18 cellular contexts compared by ENCODE assay signal in genomic region chr21:40687625-40688024, GRCh38.
DNase-seq lines count a peak whose midpoint lies in the region; ATAC-seq and TF ChIP-seq lines count a peak whose summit lies in the region.
"Had no signal": no experiment of that assay in that cellular context is flagged by ENCODE, and none has a peak within 500 bp of the region (broad histone marks: within the 10 kb centered on the region; RNA-seq: fewer than 3 reads in every experiment).

No MANE protein-coding gene starts in this region.

- H3K4me3 Mint-ChIP-seq in CD4-positive, alpha-beta T cell, result no peak overlapping the region

- H3K27ac ChIP-seq in ectodermal cell (ENCODE audit: insufficient read depth, low read depth, low read length, poor library complexity, severe bottlenecking) (peak overlapping the region; percentile 28), mesodermal cell (ENCODE audit: low read depth, low read length, severe bottlenecking) (peak overlapping the region; percentile 60)
- no peak overlapping the region for H3K27ac ChIP-seq in CD4-positive, alpha-beta T cell (ENCODE audit: low read depth, low read length)

- intact Hi-C loops in CD4-positive, alpha-beta T cell (cut with DNase I, micrococcal nuclease), result no loop called here

- no peaks in the 10 kb centered on the region for H3K27me3 ChIP-seq in ectodermal cell (ENCODE audit: control insufficient read depth, insufficient read depth, low read length, poor library complexity, severe bottlenecking)
- no peaks in the 10 kb centered on the region for H3K27me3 ChIP-seq in CD4-positive, alpha-beta T cell (ENCODE audit: control insufficient read depth, insufficient read depth, low read length)
- H3K27me3 ChIP-seq: MG63 had no signal

- DNase-seq in NCI-H82 (lab: John Stamatoyannopoulos, UW), result peak; percentile 75
- no peak for DNase-seq in NCI-H82 treated with DMSO at 0.1 percent for 48 hours (lab: John Stamatoyannopoulos, UW; ENCODE audit: unreplicated experiment)
- no peak for DNase-seq in HCEC 1CT
- DNase-seq in NOMO-1 treated with DMSO at 0.1 percent for 48 hours (lab: John Stamatoyannopoulos, UW; ENCODE audit: unreplicated experiment), result no peak
- no peak for DNase-seq in CD4-positive, alpha-beta T cell
- DNase-seq: 8988T, ACHN, KBM-7, MG63, NCI-H1694, NCI-H2029 treated with DMSO at 0.1 percent for 48 hours, NCI-H226, NCI-H510A, SHP77 treated with DMSO at 0.1 percent for 48 hours had no signal

- TF ChIP-seq CTCF in CD4-positive, alpha-beta T cell (IDR thresholded peaks at IDR 0.05), result no peak

- H3K36me3 ChIP-seq in ectodermal cell (ENCODE audit: control insufficient read depth, insufficient read depth, low read length) (no peaks in the 10 kb centered on the region), mesodermal cell (ENCODE audit: control insufficient read depth, insufficient read depth, low read length) (no peaks in the 10 kb centered on the region)
- H3K36me3 ChIP-seq: MG63 had no signal

- H3K9me3 Mint-ChIP-seq in CD4-positive, alpha-beta T cell, result no peaks in the 10 kb centered on the region

- H3K9me3 ChIP-seq in ectodermal cell (ENCODE audit: control insufficient read depth, low read length), result no peaks in the 10 kb centered on the region
- no peaks in the 10 kb centered on the region for H3K9me3 ChIP-seq in mesodermal cell (ENCODE audit: control insufficient read depth, low read length)
- H3K9me3 ChIP-seq in CD4-positive, alpha-beta T cell (ENCODE audit: control insufficient read depth, low read length), result no peaks in the 10 kb centered on the region
- H3K9me3 ChIP-seq: MG63 had no signal

- no peak for ATAC-seq in HG02763 (IDR thresholded peaks at IDR 0.05; ENCODE audit: unreplicated experiment)
- no peak for ATAC-seq in CD4-positive, alpha-beta T cell (ENCODE audit: poor library complexity)
- ATAC-seq: Panc1 had no signal

- CTCF ChIA-PET in CD4-positive, alpha-beta T cell (lab: Charles Lee), result no interaction called here

- peaks cover 33% of the 10 kb centered on the region for H3K4me1 ChIP-seq in ectodermal cell (ENCODE audit: control insufficient read depth, insufficient read depth, low read length)
- peaks cover 4% of the 10 kb centered on the region for H3K4me1 ChIP-seq in mesodermal cell (ENCODE audit: control insufficient read depth, insufficient read depth, low read length, poor library complexity, severe bottlenecking)

- POLR2A ChIA-PET in CD4-positive, alpha-beta T cell (lab: Charles Lee), result no interaction called here

- 33 to 50% methylated on average over 3 to 4 of the region's 4 CpGs for WGBS in ectodermal cell, 2 experiments
- 37 to 100% methylated on average over 1 to 3 of the region's 4 CpGs for WGBS in mesodermal cell (ENCODE audit: insufficient coverage in 2 of 2), 2 experiments

- H3K4me1 Mint-ChIP-seq in CD4-positive, alpha-beta T cell (ENCODE audit: low read depth), result no peaks in the 10 kb centered on the region

- peaks cover 8% of the 10 kb centered on the region for H3K27me3 Mint-ChIP-seq in CD4-positive, alpha-beta T cell

- H3K4me3 ChIP-seq in ectodermal cell (ENCODE audit: insufficient read depth, low read depth, low read length), result no peak overlapping the region
- no peak overlapping the region for H3K4me3 ChIP-seq in mesodermal cell (ENCODE audit: extremely low read depth, insufficient read depth, low read length, poor library complexity, severe bottlenecking)
- H3K4me3 ChIP-seq: MG63 had no signal

- no peaks in the 10 kb centered on the region for H3K36me3 Mint-ChIP-seq in CD4-positive, alpha-beta T cell (ENCODE audit: low read depth)

- H3K27ac Mint-ChIP-seq in CD4-positive, alpha-beta T cell, result no peak overlapping the region
